Comparison of ENCODE assay signal across 10 cellular contexts in the genomic region with DNA sequence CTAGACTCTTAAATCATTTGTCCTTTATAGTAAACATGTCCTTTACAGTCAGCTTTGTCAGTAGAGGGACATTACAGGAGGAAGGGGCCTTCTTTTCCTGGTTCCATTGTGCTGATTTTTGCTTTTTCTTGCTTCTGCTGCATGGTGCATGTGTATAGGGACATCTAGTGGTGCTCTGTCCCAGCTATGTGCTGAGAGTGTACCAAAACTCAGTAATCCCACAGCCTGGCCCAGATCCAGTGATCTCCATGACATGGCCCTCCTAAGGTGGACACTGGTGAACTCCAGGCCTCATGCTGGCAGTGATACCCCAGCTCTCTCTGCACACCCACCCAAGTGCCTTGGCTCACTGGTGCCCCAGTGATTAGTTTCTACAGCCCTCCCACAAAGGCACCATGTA. TPM values are rescaled to one million over a fixed set of nuclear protein-coding genes. Genes with fewer than 3 reads are reported as not detected.
DNase-seq lines count a peak whose midpoint lies in the region; ATAC-seq and TF ChIP-seq lines count a peak whose summit lies in the region.
"Had no signal": no experiment of that assay in that cellular context is flagged by ENCODE, and none has a peak within 500 bp of the region (broad histone marks: within the 10 kb centered on the region; RNA-seq: fewer than 3 reads in every experiment).

No MANE protein-coding gene starts in this region.

- H3K4me3 ChIP-seq in OCI-LY3 (ENCODE audit: low read length): no peak overlapping the region

- intact Hi-C loops in activated naive CD4-positive, alpha-beta T cell treated with anti-CD3 and anti-CD28 coated beads for 36 hours (cut with micrococcal nuclease): loop anchor here (1.0 to 5.0 kb wide), 2 partner anchors 451 to 525 kb away; no protein-coding TSS in a partner anchor

- no peak overlapping the region for H3K27ac Mint-ChIP-seq in activated naive CD4-positive, alpha-beta T cell treated with anti-CD3 and anti-CD28 coated beads for 36 hours
- H3K27ac Mint-ChIP-seq in type B pancreatic cell: no peak overlapping the region
- H3K27ac Mint-ChIP-seq: dendritic cell treated with granulocyte-macrophage colony-stimulating factor and Interleukin-4, amounts not matched to agents 40 ng/mL and 50 ng/mL, for 4 days had no signal

- no peaks in the 10 kb centered on the region for H4K20me1 ChIP-seq in OCI-LY3 (ENCODE audit: insufficient read depth, low read length)

- no peak overlapping the region for H3K4me3 Mint-ChIP-seq in activated naive CD4-positive, alpha-beta T cell treated with anti-CD3 and anti-CD28 coated beads for 36 hours
- H3K4me3 Mint-ChIP-seq in type B pancreatic cell: no peak overlapping the region
- H3K4me3 Mint-ChIP-seq: dendritic cell treated with granulocyte-macrophage colony-stimulating factor and Interleukin-4, amounts not matched to agents 40 ng/mL and 50 ng/mL, for 4 days had no signal

- no peaks in the 10 kb centered on the region for H3K27me3 Mint-ChIP-seq in activated naive CD4-positive, alpha-beta T cell treated with anti-CD3 and anti-CD28 coated beads for 36 hours (ENCODE audit: low read depth)
- no peaks in the 10 kb centered on the region for H3K27me3 Mint-ChIP-seq in type B pancreatic cell
- H3K27me3 Mint-ChIP-seq: dendritic cell treated with granulocyte-macrophage colony-stimulating factor and Interleukin-4, amounts not matched to agents 40 ng/mL and 50 ng/mL, for 4 days had no signal

- H3K9ac ChIP-seq in OCI-LY3 (ENCODE audit: low read length): no peak overlapping the region

- no peak for ATAC-seq in HG02678 (IDR thresholded peaks at IDR 0.05; ENCODE audit: unreplicated experiment)

- H3K9me3 Mint-ChIP-seq in activated naive CD4-positive, alpha-beta T cell treated with anti-CD3 and anti-CD28 coated beads for 36 hours: no peaks in the 10 kb centered on the region
- no peaks in the 10 kb centered on the region for H3K9me3 Mint-ChIP-seq in type B pancreatic cell
- H3K9me3 Mint-ChIP-seq: dendritic cell treated with granulocyte-macrophage colony-stimulating factor and Interleukin-4, amounts not matched to agents 40 ng/mL and 50 ng/mL, for 4 days had no signal

- no peaks in the 10 kb centered on the region for H3K9me3 ChIP-seq in OCI-LY3 (ENCODE audit: insufficient read depth, low read length)

- H3K4me1 Mint-ChIP-seq in activated naive CD4-positive, alpha-beta T cell treated with anti-CD3 and anti-CD28 coated beads for 36 hours (ENCODE audit: low read depth): no peaks in the 10 kb centered on the region
- peaks cover 8% of the 10 kb centered on the region for H3K4me1 Mint-ChIP-seq in type B pancreatic cell (ENCODE audit: unreplicated experiment)

- no peaks in the 10 kb centered on the region for H3K36me3 Mint-ChIP-seq in activated naive CD4-positive, alpha-beta T cell treated with anti-CD3 and anti-CD28 coated beads for 36 hours (ENCODE audit: low read depth)
- H3K36me3 Mint-ChIP-seq in type B pancreatic cell: no peaks in the 10 kb centered on the region

- H3K27me3 ChIP-seq in OCI-LY3 (ENCODE audit: low read depth, low read length): no peaks in the 10 kb centered on the region

- TF ChIP-seq CTCF in OCI-LY3 (IDR thresholded peaks at IDR 0.05; ENCODE audit: low read depth, low read length): peak; percentile 48
- TF ChIP-seq CTCF in type B pancreatic cell (conservative IDR thresholded peaks at IDR 0.05): peak; percentile 55

- no peaks in the 10 kb centered on the region for H3K36me3 ChIP-seq in OCI-LY3 (replicated peaks; ENCODE audit: low read depth, low read length)

- H3K4me2 ChIP-seq in OCI-LY3 (ENCODE audit: low read length): no peak overlapping the region

- DNase-seq in activated naive CD4-positive, alpha-beta T cell treated with anti-CD3 and anti-CD28 coated beads for 36 hours: peak; percentile 5
- DNase-seq in activated naive CD4-positive, alpha-beta T cell treated with Interleukin-2 at 50 U/mL for 16 hours: no peak
- DNase-seq in fibroblast of gingiva (ENCODE audit: low read depth) (peak; percentile 16), type B pancreatic cell (ENCODE audit: extremely low spot score, unreplicated experiment) (no peak), SKM-1 (lab: John Stamatoyannopoulos, UW; ENCODE audit: unreplicated experiment) (no peak), NCI-H2196 (lab: John Stamatoyannopoulos, UW; ENCODE audit: unreplicated experiment) (no peak)
- DNase-seq: NCI-H187 had no signal

- no peaks in the 10 kb centered on the region for H3K4me1 ChIP-seq in OCI-LY3 (ENCODE audit: low read length)

- H3K79me2 ChIP-seq in OCI-LY3 (ENCODE audit: low read length): no peaks in the 10 kb centered on the region

- CTCF ChIA-PET in activated naive CD4-positive, alpha-beta T cell treated with anti-CD3 and anti-CD28 coated beads for 36 hours (lab: Charles Lee): interaction anchor here (0.6 to 2.4 kb wide), 3 partner anchors 92 to 282 kb away, joined by 4 to 7 read pairs (median 5); no protein-coding TSS in a partner anchor

- H2AFZ ChIP-seq in OCI-LY3 (ENCODE audit: low read depth, low read length): no peak overlapping the region

- no peak overlapping the region for H3K27ac ChIP-seq in OCI-LY3 (ENCODE audit: low read length)

RNA-seq across cellular contexts. Expression of a gene that starts 45.2 kb away (rescaled TPM):
- not detected for total RNA-seq in activated naive CD4-positive, alpha-beta T cell treated with anti-CD3 and anti-CD28 coated beads for 36 hours
- total RNA-seq in type B pancreatic cell (ENCODE audit: low replicate concordance): 0.26 TPM in 1 of 2 replicates, not detected in the other

Comparison
In these comparisons a context has a peak if more than half of its experiments do, and no peak if none do; other contexts are left out.
1. DNase-seq: peak in activated naive CD4-positive, alpha-beta T cell treated with anti-CD3 and anti-CD28 coated beads for 36 hours (single experiment) and fibroblast of gingiva (single experiment); none in activated naive CD4-positive, alpha-beta T cell treated with Interleukin-2 at 50 U/mL for 16 hours (single experiment), type B pancreatic cell (single experiment), SKM-1 (single experiment) and NCI-H2196 (single experiment).